In genomic region chr4:113635739-113636437, GRCh38 we compare ENCODE assay signal across 13 cellular contexts.
A peak's percentile ranks its signal among the peaks of the same experiment; 100 is the strongest.
DNase-seq lines count a peak whose midpoint lies in the region; ATAC-seq, FAIRE-seq and TF ChIP-seq lines count a peak whose summit lies in the region.
"Had no signal": no experiment of that assay in that cellular context is flagged by ENCODE, and none has a peak within 500 bp of the region (broad histone marks: within the 10 kb centered on the region; RNA-seq: fewer than 3 reads in every experiment).

No MANE protein-coding gene starts in this region.

- H3K9me3 ChIP-seq in SK-N-SH (no peaks in the 10 kb centered on the region), heart left ventricle (no peaks in the 10 kb centered on the region), kidney (ENCODE audit: control insufficient read depth in 1 of 2, low read length in 2 of 2) (no peaks in the 10 kb centered on the region), neuronal stem cell (replicated peaks in 1 of 2; ENCODE audit: control insufficient read depth in 2 of 2, insufficient read depth in 1 of 2, low read depth in 1 of 2, low read length in 2 of 2) (no peaks in the 10 kb centered on the region)

- DNase-seq in A172 (ENCODE audit: low spot score), result peak; percentile 67
- DNase-seq in SK-N-SH, result no peak
- DNase-seq in heart left ventricle, result peak in 3 of 5 donors; percentile 17 to 31 (median 30)
- DNase-seq in kidney, result no peak
- no peak for DNase-seq in neuronal stem cell (ENCODE audit: low spot score)
- no peak for DNase-seq in GM19240 (ENCODE audit: insufficient read length, low spot score)
- no peak for DNase-seq in erythroblast (lab: John Stamatoyannopoulos, UW)
- DNase-seq: DMS 273 treated with DMSO at 0.1 percent for 48 hours, dorsolateral prefrontal cortex, NCI-H187 had no signal

- TF ChIP-seq CTCF in SK-N-SH (IDR thresholded peaks at IDR 0.05) (no peak), heart left ventricle (IDR thresholded peaks at IDR 0.05) (no peak), kidney (IDR thresholded peaks at IDR 0.05; ENCODE audit: borderline replicate concordance, extremely low read depth, insufficient read depth) (no peak)

- no peak overlapping the region for H3K4ac ChIP-seq in neuronal stem cell (ENCODE audit: low read length)

- H3K18ac ChIP-seq in neuronal stem cell (ENCODE audit: low read length), result no peak overlapping the region

- TF ChIP-seq RAD21 in SK-N-SH (IDR thresholded peaks at IDR 0.05; ENCODE audit: low read length), result no peak

- H3K4me2 ChIP-seq in SK-N-SH (no peak overlapping the region), neuronal stem cell (ENCODE audit: insufficient read depth, low read length, poor library complexity, severe bottlenecking) (no peak overlapping the region)

- peaks cover 11 to 14% of the 10 kb centered on the region in 2 experiments; a peak in 3 of 4 replicates for H3K4me1 ChIP-seq in SK-N-SH (ENCODE audit: control insufficient read depth in 1 of 2, insufficient read depth in 2 of 2, low read depth in 1 of 2, low read length in 1 of 2)
- peaks cover 0 to 91% (median 68%) of the 10 kb centered on the region in 12 donors for H3K4me1 ChIP-seq in heart left ventricle
- H3K4me1 ChIP-seq in kidney (ENCODE audit: control insufficient read depth in 1 of 2, insufficient read depth in 1 of 2, low read depth in 1 of 2, low read length in 2 of 2), result no peaks in the 10 kb centered on the region
- peaks cover 5 to 11% of the 10 kb centered on the region in 2 donors for H3K4me1 ChIP-seq in neuronal stem cell (ENCODE audit: control insufficient read depth in 2 of 2, insufficient read depth in 1 of 2, low read depth in 1 of 2, low read length in 2 of 2)

- H2BK120ac ChIP-seq in neuronal stem cell (ENCODE audit: low read depth, low read length), result no peak overlapping the region

- H2BK12ac ChIP-seq in neuronal stem cell (ENCODE audit: low read length), result no peak overlapping the region

- H3K79me2 ChIP-seq in SK-N-SH (ENCODE audit: insufficient read depth), result peaks cover 49% of the 10 kb centered on the region

- H3K36me3 ChIP-seq in SK-N-SH (replicated peaks in 1 of 2; ENCODE audit: control insufficient read depth in 1 of 2, insufficient read depth in 2 of 2, low read length in 1 of 2), result no peaks in the 10 kb centered on the region
- no peaks in the 10 kb centered on the region for H3K36me3 ChIP-seq in heart left ventricle
- H3K36me3 ChIP-seq in kidney (ENCODE audit: control insufficient read depth in 1 of 2, insufficient read depth in 2 of 2, low read length in 2 of 2), result no peaks in the 10 kb centered on the region
- no peaks in the 10 kb centered on the region for H3K36me3 ChIP-seq in neuronal stem cell (replicated peaks in 1 of 2; ENCODE audit: control insufficient read depth in 2 of 2, insufficient read depth in 2 of 2, low read length in 2 of 2)

- H2BK5ac ChIP-seq in neuronal stem cell (ENCODE audit: low read length), result no peak overlapping the region

- H2AFZ ChIP-seq in SK-N-SH (ENCODE audit: low read depth) (no peak overlapping the region), neuronal stem cell (ENCODE audit: low read length) (no peak overlapping the region)

- POLR2A ChIA-PET in SK-N-SH (lab: Yijun Ruan, JAX), result no interaction called here

- H4K8ac ChIP-seq in neuronal stem cell (ENCODE audit: low read depth, low read length), result no peak overlapping the region

- no peak overlapping the region for H2AK5ac ChIP-seq in neuronal stem cell (ENCODE audit: low read depth, low read length)

- H3K9ac ChIP-seq in SK-N-SH, result no peak overlapping the region
- H3K9ac ChIP-seq in kidney (ENCODE audit: low read length in 2 of 2), result no peak overlapping the region
- no peak overlapping the region for H3K9ac ChIP-seq in neuronal stem cell (ENCODE audit: low read depth, low read length, poor library complexity)

- FAIRE-seq in kidney (lab: Jason Lieb, UNC), result no peak
- FAIRE-seq: H1, TTC549 had no signal

- WGBS in SK-N-SH (ENCODE audit: low lambda C conversion rate), result 89% methylated on average over 3 of the region's 3 CpGs
- 46 to 59% (median 52%) methylated on average over 3 of the region's 3 CpGs for WGBS in heart left ventricle, 4 donors
- no CpG with 5 or more reads among the region's 3 CpGs for WGBS in neuronal stem cell (ENCODE audit: extremely low coverage in 2 of 2, insufficient read length in 2 of 2, insufficient replicate concordance in 1 of 2), 2 donors

- CTCF ChIA-PET in SK-N-SH (lab: Yijun Ruan, JAX), result interaction anchor here (0.8 kb wide), 1 partner anchor 22 kb away, joined by 4 read pairs; no protein-coding TSS in a partner anchor

- H3K14ac ChIP-seq in neuronal stem cell (ENCODE audit: low read length), result no peak overlapping the region

- no peak overlapping the region for H3K4me3 ChIP-seq in SK-N-SH (ENCODE audit: low read depth in 2 of 2, low read length in 1 of 2)
- no peak overlapping the region for H3K4me3 ChIP-seq in heart left ventricle
- H3K4me3 ChIP-seq in kidney (ENCODE audit: low read length in 2 of 2), result no peak overlapping the region
- no peak overlapping the region for H3K4me3 ChIP-seq in neuronal stem cell (ENCODE audit: low read length in 2 of 2)
- H3K4me3 ChIP-seq: dorsolateral prefrontal cortex had no signal

- no peak overlapping the region for H4K91ac ChIP-seq in neuronal stem cell (ENCODE audit: low read depth, low read length, poor library complexity)

- ATAC-seq in GM18511 (IDR thresholded peaks at IDR 0.05; ENCODE audit: unreplicated experiment) (peak; percentile 3), heart left ventricle (peak; percentile 81 to 84 (median 83))

- TF ChIP-seq POLR2A in heart left ventricle (IDR thresholded peaks at IDR 0.05), result peak in 1 of 2 donors; percentile 30
- no peak for TF ChIP-seq POLR2A in erythroblast (IDR thresholded peaks at IDR 0.05; ENCODE audit: low read length)

- intact Hi-C loops in heart left ventricle (cut with DNase I) (loop anchor here in 6 of 10 donors (2.0 to 10.0 kb wide), 10 partner anchors 43 to 169 kb away; partner anchors contain the start of gene CAMK2D (in 3 of the 6)), kidney (cut with DNase I) (no loop called here)

- no peak for TF ChIP-seq EP300 in SK-N-SH (IDR thresholded peaks at IDR 0.05; ENCODE audit: borderline replicate concordance in 1 of 2, low read depth in 1 of 2, low read length in 1 of 2)

- H3K27me3 ChIP-seq in SK-N-SH (ENCODE audit: insufficient read depth), result no peaks in the 10 kb centered on the region
- no peaks in the 10 kb centered on the region for H3K27me3 ChIP-seq in heart left ventricle
- no peaks in the 10 kb centered on the region for H3K27me3 ChIP-seq in neuronal stem cell (ENCODE audit: control insufficient read depth in 3 of 3, insufficient read depth in 3 of 3, low read depth in 1 of 3, low read length in 3 of 3)
- H3K27me3 ChIP-seq: dorsolateral prefrontal cortex had no signal

- no peak overlapping the region for H3K23ac ChIP-seq in neuronal stem cell (ENCODE audit: low read depth, low read length, poor library complexity)

- H3K27ac ChIP-seq in SK-N-SH (ENCODE audit: low read depth in 2 of 2, low read length in 1 of 2) (no peak overlapping the region), heart left ventricle (peak overlapping the region; percentile 63 to 95 (median 77)), kidney (ENCODE audit: low read depth in 2 of 2, low read length in 2 of 2) (no peak overlapping the region), neuronal stem cell (replicated peaks; ENCODE audit: low read length) (no peak overlapping the region)

- H2BK15ac ChIP-seq in neuronal stem cell (ENCODE audit: low read length), result no peak overlapping the region

- peaks cover 51% of the 10 kb centered on the region for H4K20me1 ChIP-seq in SK-N-SH (ENCODE audit: insufficient read depth)

- H3K9me2 ChIP-seq in SK-N-SH, result no peaks in the 10 kb centered on the region

- H3F3A ChIP-seq in SK-N-SH (replicated peaks; ENCODE audit: insufficient read depth), result peaks cover 15% of the 10 kb centered on the region

- no peaks in the 10 kb centered on the region for H3K79me1 ChIP-seq in neuronal stem cell (ENCODE audit: low read depth, low read length)

TF ChIP-seq in SK-N-SH, 30 proteins besides CTCF, POLR2A, EP300 and RAD21 (continues in another document):
- no peak for TF ChIP-seq YY1 (IDR thresholded peaks at IDR 0.05; ENCODE audit: low read depth)
- TF ChIP-seq REST (IDR thresholded peaks at IDR 0.05; ENCODE audit: low read depth, low read length), result no peak
- TF ChIP-seq MEF2A (IDR thresholded peaks at IDR 0.05; ENCODE audit: borderline replicate concordance, low read depth), result peak; percentile 39; the same call in 1 of the 2 replicates
- no peak for TF ChIP-seq NRF1 (IDR thresholded peaks at IDR 0.05; ENCODE audit: low read depth, low read length)
- TF ChIP-seq NFIC (IDR thresholded peaks at IDR 0.05; ENCODE audit: borderline replicate concordance), result no peak
- no peak for TF ChIP-seq MXI1 (IDR thresholded peaks at IDR 0.05; ENCODE audit: low read depth, low read length)
- TF ChIP-seq TCF12 (IDR thresholded peaks at IDR 0.05), result peak; percentile 35; the same call in 1 of the 2 replicates
- TF ChIP-seq FOXJ3 (CRISPR knock-in tag; IDR thresholded peaks at IDR 0.05), result no peak

Comparison
In these comparisons a context has a peak if more than half of its experiments do, and no peak if none do; other contexts are left out.
1. DNase-seq: peak in A172 (single experiment) and heart left ventricle (3 of 5); none in SK-N-SH (single experiment), kidney (single experiment), neuronal stem cell (single experiment), GM19240 (single experiment) and erythroblast (0 of 2).
2. H3K27ac ChIP-seq: peak in heart left ventricle (12 of 12); none in SK-N-SH (0 of 2), kidney (0 of 2) and neuronal stem cell (single experiment).